Comparison of ENCODE assay signal across 34 cellular contexts in the genomic region with DNA sequence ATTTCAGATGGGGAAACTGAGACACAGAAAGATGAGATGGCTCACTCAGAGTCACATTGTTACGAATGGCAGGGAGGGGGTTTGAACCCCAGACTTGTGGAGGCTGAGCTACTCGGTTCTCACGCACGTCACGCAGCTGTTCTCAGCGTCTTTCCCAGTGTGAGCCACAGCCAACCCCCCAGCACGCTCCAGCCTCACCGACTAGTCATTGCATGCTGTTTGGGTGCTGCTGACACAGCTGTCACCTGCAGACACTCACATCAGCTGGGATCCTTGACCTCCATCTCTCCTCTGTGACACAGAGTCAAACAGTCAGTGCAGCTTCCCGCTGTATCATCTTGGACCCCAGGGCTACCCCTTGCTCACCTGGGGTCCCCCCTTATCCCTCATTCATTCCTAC. TPM values are rescaled to one million over a fixed set of nuclear protein-coding genes. Genes with fewer than 3 reads are reported as not detected.
DNase-seq lines count a peak whose midpoint lies in the region; ATAC-seq, FAIRE-seq and TF ChIP-seq lines count a peak whose summit lies in the region.
"Had no signal": no experiment of that assay in that cellular context is flagged by ENCODE, and none has a peak within 500 bp of the region (broad histone marks: within the 10 kb centered on the region; RNA-seq: fewer than 3 reads in every experiment).

No MANE protein-coding gene starts in this region.

- no peak overlapping the region for H3K18ac ChIP-seq in H1 (ENCODE audit: extremely low read depth, low read length)

- H4K20me1 ChIP-seq in H1 (replicated peaks in 1 of 2; ENCODE audit: control insufficient read depth in 1 of 2, insufficient read depth in 2 of 2, low read length in 2 of 2): peaks cover 5 to 23% of the 10 kb centered on the region in 2 experiments

- no peak overlapping the region for H3K4me2 ChIP-seq in H1 (ENCODE audit: insufficient read depth in 1 of 2, low read depth in 2 of 2, low read length in 2 of 2)

- ATAC-seq in HG03196 (IDR thresholded peaks at IDR 0.05; ENCODE audit: unreplicated experiment) (no peak), pancreas (no peak)
- ATAC-seq: stimulated activated effector memory CD8-positive, alpha-beta T cell treated with anti-CD3 and anti-CD28 coated beads, Interleukin-12 subunit alpha, Interleukin-12 subunit beta, amount 100 ng/mL, for 72 hours had no signal

- H4K8ac ChIP-seq in H1 (ENCODE audit: extremely low read depth, insufficient read depth, low read length): no peak overlapping the region

- H3K27me3 ChIP-seq in H1 (replicated peaks in 1 of 4; ENCODE audit: control insufficient read depth in 3 of 4, extremely low read depth in 1 of 4, insufficient read depth in 3 of 4, low read length in 3 of 4) (peaks cover 11 to 71% (median 67%) of the 10 kb centered on the region in 4 experiments), pancreas (peaks cover 0 to 21% (median 2%) of the 10 kb centered on the region in 4 donors)

- H3K9me3 ChIP-seq in H1 (ENCODE audit: insufficient read depth in 2 of 2, low read depth in 1 of 2, low read length in 1 of 2) (no peaks in the 10 kb centered on the region), pancreas (no peaks in the 10 kb centered on the region)
- H3K9me3 ChIP-seq: colonic mucosa, esophagus squamous epithelium, MG63 had no signal

- no peak overlapping the region for H3K27ac ChIP-seq in H1 (ENCODE audit: low read depth, low read length)
- H3K27ac ChIP-seq in pancreas: no peak overlapping the region
- H3K27ac ChIP-seq: colonic mucosa, esophagus squamous epithelium had no signal

- H2BK15ac ChIP-seq in H1 (ENCODE audit: low read length): 0 out of 2 replicates have a peak overlapping the region, but pooled peaks have one; percentile 61

- TF ChIP-seq EP300 in H1 (IDR thresholded peaks at IDR 0.05; ENCODE audit: borderline replicate concordance in 1 of 2, low read depth in 2 of 2, low read length in 2 of 2): no peak

- H3K79me2 ChIP-seq in H1 (ENCODE audit: control insufficient read depth in 1 of 2, insufficient read depth in 2 of 2, low read length in 2 of 2): no peaks in the 10 kb centered on the region

- CTCF ChIA-PET in H1 (lab: Charles Lee; ENCODE audit: partially characterized antibody): interaction anchor here (1.4 to 1.5 kb wide), 2 partner anchors 11 to 67 kb away, joined by 3 read pairs; no protein-coding TSS in a partner anchor

- no peak for TF ChIP-seq POLR2A in H1 (IDR thresholded peaks at IDR 0.05; ENCODE audit: control extremely low read depth in 1 of 2, low read depth in 2 of 2, low read length in 2 of 2)

- H2BK5ac ChIP-seq in H1 (ENCODE audit: low read depth, low read length): no peak overlapping the region

- no peak overlapping the region for H3K4ac ChIP-seq in H1 (replicated peaks; ENCODE audit: insufficient read length, low read depth, low read length)

- no peaks in the 10 kb centered on the region for H3K79me1 ChIP-seq in H1 (ENCODE audit: low read depth, low read length)

- H3K14ac ChIP-seq in H1 (ENCODE audit: insufficient read length): no peak overlapping the region

- no peak overlapping the region for H4K5ac ChIP-seq in H1 (ENCODE audit: insufficient read length, low read depth, low read length)

- no peak overlapping the region for H2AFZ ChIP-seq in H1 (ENCODE audit: low read length)

- H3K9ac ChIP-seq in H1 (replicated peaks in 1 of 4; ENCODE audit: extremely low read depth in 1 of 4, low read depth in 3 of 4, low read length in 3 of 4): no peak overlapping the region

- DNase-seq in NCI-H1092 treated with DMSO at 0.1 percent for 48 hours (lab: John Stamatoyannopoulos, UW) (peak; percentile 3), NCI-H1092 (lab: John Stamatoyannopoulos, UW) (no peak), NCI-H1105 treated with DMSO at 0.1 percent for 48 hours (lab: John Stamatoyannopoulos, UW) (peak; percentile 1), NCI-H510A treated with DMSO at 0.1 percent for 48 hours (lab: John Stamatoyannopoulos, UW) (peak; percentile 67), H1 (ENCODE audit: low read depth in 1 of 2, low spot score in 2 of 2) (no peak), pancreas (no peak)
- DNase-seq in stimulated activated CD4-positive, alpha-beta T cell treated with anti-CD3 and anti-CD28 coated beads, Interleukin-12 subunit alpha, Interleukin-12 subunit beta, amount 100 ng/mL, for 4 hours: no peak
- DNase-seq: activated B cell treated with CpG ODN at 0.5 μM for 24 hours; activated CD4-positive, alpha-beta T cell treated with anti-CD3 and anti-CD28 coated beads, Interleukin-2, amount 50 U/mL, for 4 hours; activated naive CD4-positive, alpha-beta T cell treated with anti-CD3 and anti-CD28 coated beads, Interleukin-2, amount 50 U/mL, for 16 hours; anterior cingulate cortex; CD4-positive, alpha-beta memory T cell; colonic mucosa; endodermal cell; esophagus squamous epithelium; HCEC 1CT; hippocampal formation; immature natural killer cell; mesenchymal stem cell; naive B cell; NCI-H1930; NCI-H526; small intestine; stimulated activated CD4-positive, alpha-beta T cell treated with anti-CD3 and anti-CD28 coated beads, Interleukin-2, amount 100 ng/mL, for 48 hours; T1000 had no signal

- no peak for TF ChIP-seq RAD21 in H1 (IDR thresholded peaks at IDR 0.05 in 1 of 2, conservative IDR thresholded peaks at IDR 0.05 in 1 of 2; ENCODE audit: low read depth in 2 of 2, low read length in 2 of 2)

- H2BK20ac ChIP-seq in H1 (ENCODE audit: low read length): no peak overlapping the region

- H2BK120ac ChIP-seq in H1 (replicated peaks; ENCODE audit: low read depth, low read length): no peak overlapping the region

- no peak overlapping the region for H3K23ac ChIP-seq in H1 (ENCODE audit: insufficient read length)

- no peak overlapping the region for H2AK5ac ChIP-seq in H1 (ENCODE audit: low read depth, low read length)

- POLR2A ChIA-PET in H1 (lab: Charles Lee; ENCODE audit: partially characterized antibody): interaction anchor here (0.6 to 1.1 kb wide), 3 partner anchors 18 to 49 kb away, joined by 3 read pairs; no protein-coding TSS in a partner anchor

- no peak for TF ChIP-seq CTCF in H1 (IDR thresholded peaks at IDR 0.05; ENCODE audit: control extremely low read depth in 1 of 3, insufficient read depth in 1 of 3, low read depth in 1 of 3, low read length in 3 of 3)
- TF ChIP-seq CTCF in pancreas (IDR thresholded peaks at IDR 0.05): no peak

- H3K36me3 ChIP-seq in H1 (ENCODE audit: control insufficient read depth in 2 of 4, insufficient read depth in 4 of 4, low read length in 3 of 4): no peaks in the 10 kb centered on the region
- no peaks in the 10 kb centered on the region for H3K36me3 ChIP-seq in pancreas
- H3K36me3 ChIP-seq: colonic mucosa, esophagus squamous epithelium, MG63 had no signal

- H4K91ac ChIP-seq in H1 (replicated peaks; ENCODE audit: insufficient read length, low read length): no peak overlapping the region

- FAIRE-seq in H1 (lab: Jason Lieb, UNC): no peak
- FAIRE-seq in pancreas (lab: Jason Lieb, UNC): no peak
- FAIRE-seq: frontal cortex, small intestine had no signal

- peaks cover 6% of the 10 kb centered on the region; the same call in 1 of the 2 replicates for H3K23me2 ChIP-seq in H1 (ENCODE audit: low read depth, low read length)

- intact Hi-C loops in pancreas (cut with DNase I): no loop called here

- H3K4me1 ChIP-seq in H1 (replicated peaks in 1 of 4; ENCODE audit: control insufficient read depth in 3 of 4, insufficient read depth in 4 of 4, low read length in 3 of 4): peaks cover 0 to 16% (median 8%) of the 10 kb centered on the region in 4 experiments; a peak in 6 of 7 replicates
- no peaks in the 10 kb centered on the region for H3K4me1 ChIP-seq in pancreas
- H3K4me1 ChIP-seq: colonic mucosa had no signal

- WGBS in H1 (ENCODE audit: extremely low coverage in 1 of 2, insufficient coverage in 1 of 2, insufficient read length in 1 of 2, insufficient replicate concordance in 2 of 2, low coverage in 1 of 2, low lambda C conversion rate in 2 of 2, missing lambda C conversion rate in 1 of 2), 2 experiments: 74% methylated on average over 9 of the region's 9 CpGs; no CpG with 5 or more reads in 1 of the 2 experiments
- WGBS in pancreas, 2 donors: 41 to 42% methylated on average over 9 of the region's 9 CpGs

- no peak overlapping the region for H2BK12ac ChIP-seq in H1 (ENCODE audit: low read depth, low read length)

- H3K56ac ChIP-seq in H1 (replicated peaks; ENCODE audit: insufficient read length, low read depth, low read length): no peak overlapping the region

- H3K4me3 ChIP-seq in H1 (ENCODE audit: extremely low read depth in 1 of 4, insufficient read depth in 2 of 4, low read depth in 3 of 4, low read length in 4 of 4) (no peak overlapping the region), pancreas (no peak overlapping the region)
- H3K4me3 ChIP-seq: colonic mucosa, esophagus squamous epithelium, MG63 had no signal

RNA-seq across cellular contexts. Expression of a gene that starts 2.4 kb away (rescaled TPM):
- total RNA-seq in H1 (2021; fragmentation: NEBNext Ultra II Directional; extraction: Animal tissue kit (Norgen Biotek cat#: 25700)): 2.7 and 2.8 TPM in 2 replicates
- polyA plus RNA-seq in H1 (2011; rRNA removed): 2.7 and 3.6 TPM in 2 replicates
- polyA plus RNA-seq in H1 (2011; cell fraction: cytosol; rRNA removed): 3.5 TPM
- 5.5 TPM for polyA plus RNA-seq in H1 (2011; cell fraction: nucleus; rRNA removed)
- 3.7 to 5.9 TPM (median 5.5 TPM) in 4 replicates for polyA plus RNA-seq in H1 (2012, experiment 1 of 2)
- polyA plus RNA-seq in H1 (2012, experiment 2 of 2): 4.4 TPM
- 5.1 TPM for polyA plus RNA-seq in H1 (2013, experiment 1 of 2)
- 4.1 TPM for polyA plus RNA-seq in H1 (2013, experiment 2 of 2)
- polyA minus RNA-seq in H1 (2011; rRNA and poly(A)+ RNA removed): 3.3 and 4.0 TPM in 2 replicates
- 2.9 TPM for polyA minus RNA-seq in H1 (2011; cell fraction: cytosol; rRNA and poly(A)+ RNA removed)
- polyA minus RNA-seq in H1 (2011; cell fraction: nucleus; rRNA and poly(A)+ RNA removed): 3.4 TPM
- under 1 TPM in 3 of 6 donors, not detected in 3; 0.04 to 0.13 (median 0.06) TPM for total RNA-seq in pancreas
- polyA plus RNA-seq in pancreas: under 1 TPM; 0.04 to 0.12 TPM
- total RNA-seq: A172; activated B cell treated with CpG ODN at 0.5 μM for 24 hours; CD4-positive, alpha-beta memory T cell; esophagus squamous epithelium; renal cortical epithelial cell had no signal
- polyA plus RNA-seq: CD4-positive, alpha-beta memory T cell; IgD-negative memory B cell; immature natural killer cell; urinary bladder had no signal

RNA-seq across cellular contexts. Expression of a gene that starts 6.2 kb away (rescaled TPM):
- 20.5 and 24.9 TPM in 2 replicates for total RNA-seq in H1 (2021; fragmentation: NEBNext Ultra II Directional; extraction: Animal tissue kit (Norgen Biotek cat#: 25700))
- polyA plus RNA-seq in H1 (2011; rRNA removed) (16.4 TPM in 2 replicates), pancreas (10 to 100 TPM; 15.7 to 19.1 TPM)
- 20.5 TPM for polyA plus RNA-seq in H1 (2011; cell fraction: cytosol; rRNA removed)
- 26.2 TPM for polyA plus RNA-seq in H1 (2011; cell fraction: nucleus; rRNA removed)
- polyA plus RNA-seq in H1 (2012, experiment 1 of 2): 18.7 to 25.9 TPM (median 23.8 TPM) in 4 replicates
- polyA plus RNA-seq in H1 (2012, experiment 2 of 2): 27.7 TPM
- 13.6 TPM for polyA plus RNA-seq in H1 (2013, experiment 1 of 2)
- polyA plus RNA-seq in H1 (2013, experiment 2 of 2): 13.5 TPM
- polyA minus RNA-seq in H1 (2011; rRNA and poly(A)+ RNA removed): 11.5 and 12.5 TPM in 2 replicates
- polyA minus RNA-seq in H1 (2011; cell fraction: cytosol; rRNA and poly(A)+ RNA removed): 4.9 TPM
- 7.6 TPM for polyA minus RNA-seq in H1 (2011; cell fraction: nucleus; rRNA and poly(A)+ RNA removed)
- 1 to 10 TPM; 6.8 to 9.8 (median 8.3) TPM for total RNA-seq in pancreas

RNA-seq across cellular contexts. Expression of a gene that starts 17.3 kb away (rescaled TPM):
- 72.9 and 77.7 TPM in 2 replicates for total RNA-seq in H1 (2021; fragmentation: NEBNext Ultra II Directional; extraction: Animal tissue kit (Norgen Biotek cat#: 25700))
- polyA plus RNA-seq in H1 (2011; rRNA removed): 87.5 and 105 TPM in 2 replicates
- polyA plus RNA-seq in H1 (2011; cell fraction: cytosol; rRNA removed): 84.1 TPM
- 140 TPM for polyA plus RNA-seq in H1 (2011; cell fraction: nucleus; rRNA removed)
- 71.3 to 123 TPM (median 104 TPM) in 4 replicates for polyA plus RNA-seq in H1 (2012, experiment 1 of 2)
- 156 TPM for polyA plus RNA-seq in H1 (2012, experiment 2 of 2)
- polyA plus RNA-seq in H1 (2013, experiment 1 of 2): 97.6 TPM
- polyA plus RNA-seq in H1 (2013, experiment 2 of 2): 103 TPM
- polyA minus RNA-seq in H1 (2011; rRNA and poly(A)+ RNA removed): 29.0 and 36.8 TPM in 2 replicates
- 32.7 TPM for polyA minus RNA-seq in H1 (2011; cell fraction: cytosol; rRNA and poly(A)+ RNA removed)
- 47.1 TPM for polyA minus RNA-seq in H1 (2011; cell fraction: nucleus; rRNA and poly(A)+ RNA removed)
- total RNA-seq in pancreas: 10 to 100 TPM; 21.0 to 40.4 (median 30.8) TPM
- 100 to 1,000 TPM in 1 of 2 donors, 10 to 100 TPM in 1; 83.1 to 111 TPM for polyA plus RNA-seq in pancreas

RNA-seq across cellular contexts. Expression of a gene that starts 17.4 kb away (rescaled TPM):
- total RNA-seq in H1 (2021; fragmentation: NEBNext Ultra II Directional; extraction: Animal tissue kit (Norgen Biotek cat#: 25700)): 15.9 and 20.9 TPM in 2 replicates
- polyA plus RNA-seq in H1 (2011; rRNA removed) (15.0 and 22.9 TPM in 2 replicates), pancreas (10 to 100 TPM; 25.9 to 28.9 TPM)
- polyA plus RNA-seq in H1 (2011; cell fraction: cytosol; rRNA removed): 15.4 TPM
- 24.2 TPM for polyA plus RNA-seq in H1 (2011; cell fraction: nucleus; rRNA removed)
- 11.8 to 16.6 TPM (median 13.8 TPM) in 4 replicates for polyA plus RNA-seq in H1 (2012, experiment 1 of 2)
- polyA plus RNA-seq in H1 (2012, experiment 2 of 2): 10.5 TPM
- polyA plus RNA-seq in H1 (2013, experiment 1 of 2): 13.4 TPM
- polyA plus RNA-seq in H1 (2013, experiment 2 of 2): 13.0 TPM
- 10.8 and 12.8 TPM in 2 replicates for polyA minus RNA-seq in H1 (2011; rRNA and poly(A)+ RNA removed)
- polyA minus RNA-seq in H1 (2011; cell fraction: cytosol; rRNA and poly(A)+ RNA removed): 4.4 TPM
- 12.4 TPM for polyA minus RNA-seq in H1 (2011; cell fraction: nucleus; rRNA and poly(A)+ RNA removed)
- total RNA-seq in pancreas: 10 to 100 TPM in 4 of 6 donors, 1 to 10 TPM in 2; 7.2 to 13.7 (median 10.3) TPM

RNA-seq across cellular contexts. Expression of a gene that starts 39.3 kb away (rescaled TPM):
- total RNA-seq in H1 (2021; fragmentation: NEBNext Ultra II Directional; extraction: Animal tissue kit (Norgen Biotek cat#: 25700)): 2.8 and 4.1 TPM in 2 replicates
- polyA plus RNA-seq in H1 (2011; rRNA removed) (3.7 and 17.8 TPM in 2 replicates), pancreas (1 to 10 TPM; 1.7 to 2.8 TPM)
- 8.9 TPM for polyA plus RNA-seq in H1 (2011; cell fraction: cytosol; rRNA removed)
- polyA plus RNA-seq in H1 (2011; cell fraction: nucleus; rRNA removed): 17.1 TPM
- 1.4 to 2.8 TPM (median 1.6 TPM) in 4 replicates for polyA plus RNA-seq in H1 (2012, experiment 1 of 2)
- 1.7 TPM for polyA plus RNA-seq in H1 (2012, experiment 2 of 2)
- 1.1 TPM for polyA plus RNA-seq in H1 (2013, experiment 1 of 2)
- polyA plus RNA-seq in H1 (2013, experiment 2 of 2): 1.5 TPM
- 0.76 and 2.1 TPM in 2 replicates for polyA minus RNA-seq in H1 (2011; rRNA and poly(A)+ RNA removed)
- not detected for polyA minus RNA-seq in H1 (2011; cell fraction: cytosol; rRNA and poly(A)+ RNA removed)
- 1.4 TPM for polyA minus RNA-seq in H1 (2011; cell fraction: nucleus; rRNA and poly(A)+ RNA removed)
- total RNA-seq in pancreas: 1 to 10 TPM in 2 of 6 donors, under 1 TPM in 4; 0.34 to 1.5 (median 0.89) TPM
- total RNA-seq: A172, frontal cortex, temporal lobe had no signal

Comparison
In these comparisons a context has a peak if more than half of its experiments do, and no peak if none do; other contexts are left out.
1. DNase-seq: peak in NCI-H1092 treated with DMSO at 0.1 percent for 48 hours (single experiment), NCI-H1105 treated with DMSO at 0.1 percent for 48 hours (single experiment) and NCI-H510A treated with DMSO at 0.1 percent for 48 hours (single experiment); none in NCI-H1092 (single experiment), H1 (0 of 2), stimulated activated CD4-positive, alpha-beta T cell treated with anti-CD3 and anti-CD28 coated beads, Interleukin-12 subunit alpha, Interleukin-12 subunit beta, amount 100 ng/mL, for 4 hours (single experiment) and pancreas (0 of 6).